In genomic region chr5:140113699-140114263, GRCh38 we compare ENCODE assay signal across 8 cellular contexts. TPM values are rescaled to one million over a fixed set of nuclear protein-coding genes. Genes with fewer than 3 reads are reported as not detected.
DNase-seq lines count a peak whose midpoint lies in the region; ATAC-seq, FAIRE-seq and TF ChIP-seq lines count a peak whose summit lies in the region.

TSS of gene PURA (plus strand) at chr5:140114109. CDS start at chr5:140114182, 73 bp downstream.

- H3K4me1 Mint-ChIP-seq in activated B cell treated with CpG ODN at 0.5 μM for 24 hours: peaks cover 72% of the 10 kb centered on the region

- POLR2A ChIA-PET in activated B cell treated with CpG ODN at 0.5 μM for 24 hours (lab: Charles Lee): interaction anchor here (0.6 to 1.9 kb wide), 11 partner anchors 18 to 1736 kb away, joined by 3 to 9 read pairs (median 3); partner anchors contain the start of genes ANKHD1 and CYSTM1

- peak within 1 kb of the TSS; percentile 58 to 80 (median 62) for H3K4me3 ChIP-seq in keratinocyte (ENCODE audit: control insufficient read depth in 2 of 3, extremely low read depth in 1 of 3, insufficient read depth in 2 of 3, low read depth in 1 of 3, low read length in 3 of 3)

- H3K4me1 ChIP-seq in keratinocyte (ENCODE audit: control insufficient read depth, extremely low read depth, insufficient read depth, low read length): peaks cover 19% of the 10 kb centered on the region

- H3K27ac Mint-ChIP-seq in activated B cell treated with CpG ODN at 0.5 μM for 24 hours: peak within 1 kb of the TSS; percentile 92

- peak within 1 kb of the TSS; percentile 79 for H3K4me2 ChIP-seq in keratinocyte (ENCODE audit: control insufficient read depth, extremely low read depth, insufficient read depth, low read depth, low read length)

- H3K9ac ChIP-seq in keratinocyte (ENCODE audit: control insufficient read depth, extremely low read depth, insufficient read depth, low read length): peak within 1 kb of the TSS; percentile 83

- H3K4me3 Mint-ChIP-seq in activated B cell treated with CpG ODN at 0.5 μM for 24 hours: peak within 1 kb of the TSS; percentile 94

- H3K9me3 ChIP-seq in keratinocyte (ENCODE audit: control insufficient read depth, low read depth, low read length): no peaks in the 10 kb centered on the region

- H3K27ac ChIP-seq in caudate nucleus (ENCODE audit: low read depth, low read length) (peak within 1 kb of the TSS; percentile 80), keratinocyte (ENCODE audit: control insufficient read depth, insufficient read depth, low read length) (peak within 1 kb of the TSS; percentile 50)

- no peaks in the 10 kb centered on the region for H3K36me3 ChIP-seq in keratinocyte (ENCODE audit: control insufficient read depth in 2 of 2, extremely low read depth in 1 of 2, insufficient read depth in 2 of 2, low read length in 2 of 2)

- no peaks in the 10 kb centered on the region for H3K36me3 Mint-ChIP-seq in activated B cell treated with CpG ODN at 0.5 μM for 24 hours (ENCODE audit: low read depth)

- peak; percentile 81 for ATAC-seq in GM19023 (IDR thresholded peaks at IDR 0.05; ENCODE audit: unreplicated experiment)
- peak; percentile 89 for ATAC-seq in HG03196 (IDR thresholded peaks at IDR 0.05; ENCODE audit: unreplicated experiment)
- ATAC-seq in activated B cell treated with CpG ODN at 0.5 μM for 24 hours (ENCODE audit: low read depth): peak; percentile 90

- no peak for TF ChIP-seq CTCF in AG09319 (IDR thresholded peaks at IDR 0.05; ENCODE audit: low read depth, low read length)
- TF ChIP-seq CTCF in activated B cell treated with CpG ODN at 0.5 μM for 24 hours (IDR thresholded peaks at IDR 0.05): no peak
- no peak for TF ChIP-seq CTCF in keratinocyte (optimal IDR thresholded peaks at IDR 0.05 in 1 of 3, IDR thresholded peaks at IDR 0.05 in 1 of 3, conservative IDR thresholded peaks at IDR 0.05 in 1 of 3; ENCODE audit: extremely low read depth in 1 of 3, insufficient read depth in 2 of 3, low read length in 3 of 3)

- H3K9me1 ChIP-seq in keratinocyte (ENCODE audit: control insufficient read depth, extremely low read depth, insufficient read depth, low read length): no peaks in the 10 kb centered on the region

- no peaks in the 10 kb centered on the region for H4K20me1 ChIP-seq in keratinocyte (ENCODE audit: control insufficient read depth, extremely low read depth, insufficient read depth, low read length)

- peak within 1 kb of the TSS; percentile 72 for H2AFZ ChIP-seq in keratinocyte (ENCODE audit: control insufficient read depth, low read length)

- no peak for FAIRE-seq in keratinocyte (lab: Jason Lieb, UNC)

- H3K27me3 Mint-ChIP-seq in activated B cell treated with CpG ODN at 0.5 μM for 24 hours: peaks cover 6% of the 10 kb centered on the region

- H3K79me2 ChIP-seq in keratinocyte (ENCODE audit: control insufficient read depth, insufficient read depth, low read length): peaks cover 84% of the 10 kb centered on the region

- dilution Hi-C loops in keratinocyte (cut with MboI; ENCODE audit: extremely low pct_ligation_motif_present, low sequenced_read_pairs): no loop called here

- no peaks in the 10 kb centered on the region for H3K9me3 Mint-ChIP-seq in activated B cell treated with CpG ODN at 0.5 μM for 24 hours

- DNase-seq in AG09319 (ENCODE audit: extremely low read depth, low read depth): peak; percentile 84
- DNase-seq in NCI-H345 (lab: John Stamatoyannopoulos, UW): peak; percentile 95
- peak; percentile 92 for DNase-seq in activated B cell treated with CpG ODN at 0.5 μM for 24 hours
- DNase-seq in caudate nucleus (lab: John Stamatoyannopoulos, UW): peak in 59 of 61 donors; percentile 35 to 93 (median 82)
- peak; percentile 76 for DNase-seq in keratinocyte (ENCODE audit: low read depth, low spot score)
- DNase-seq in stimulated activated CD4-positive, alpha-beta T cell treated with anti-CD3 and anti-CD28 coated beads, Interleukin-12 subunit alpha, Interleukin-12 subunit beta, amount 100 ng/mL, for 48 hours (ENCODE audit: low read depth in 2 of 3, low spot score in 1 of 3): peak; percentile 93 to 94 (median 94)

- CTCF ChIA-PET in activated B cell treated with CpG ODN at 0.5 μM for 24 hours (lab: Charles Lee): interaction anchor here (1.0 to 6.2 kb wide), 3 partner anchors 10 to 41 kb away, joined by 3 to 59 read pairs (median 6); no protein-coding TSS in a partner anchor

- intact Hi-C loops in activated B cell treated with CpG ODN at 0.5 μM for 24 hours (cut with micrococcal nuclease): loop anchor here (1.0 to 10.0 kb wide), 8 partner anchors 17 to 721 kb away; partner anchors contain the start of genes CYSTM1 and WDR55

- no peaks in the 10 kb centered on the region for H3K27me3 ChIP-seq in keratinocyte (ENCODE audit: control insufficient read depth, extremely low read depth, insufficient read depth, low read length)

RNA-seq across cellular contexts. Expression of gene PURA, which starts in this region (rescaled TPM):
- total RNA-seq in activated B cell treated with CpG ODN at 0.5 μM for 24 hours: 13.2 and 14.9 TPM in 2 replicates
- 2.2 to 4.1 TPM (median 3.0 TPM) in 3 replicates for polyA plus RNA-seq in keratinocyte
- 4.8 TPM for polyA plus RNA-seq in keratinocyte (2011; ENCODE audit: low read depth)
- 2.1 and 2.9 TPM in 2 replicates for polyA plus RNA-seq in keratinocyte (2011; cell fraction: cytosol; rRNA removed)
- 3.1 and 4.3 TPM in 2 replicates for polyA plus RNA-seq in keratinocyte (2011; cell fraction: nucleus; rRNA removed)
- polyA plus RNA-seq in keratinocyte (2012; ENCODE audit: low replicate concordance): 4.9 and 5.4 TPM in 2 replicates
- 1.6 to 6.1 TPM (median 2.9 TPM) in 3 replicates for polyA minus RNA-seq in keratinocyte
- polyA minus RNA-seq in keratinocyte (2011; cell fraction: cytosol; rRNA and poly(A)+ RNA removed): 5.2 TPM
- 5.6 and 9.9 TPM in 2 replicates for polyA minus RNA-seq in keratinocyte (2011; cell fraction: nucleus; rRNA and poly(A)+ RNA removed)

Comparison
In these comparisons a context has a peak if more than half of its experiments do, and no peak if none do; other contexts are left out.
1. Peak in every context shown above with its lines: DNase-seq, ATAC-seq, H3K4me3 ChIP-seq and H3K27ac ChIP-seq.